In the genomic region with DNA sequence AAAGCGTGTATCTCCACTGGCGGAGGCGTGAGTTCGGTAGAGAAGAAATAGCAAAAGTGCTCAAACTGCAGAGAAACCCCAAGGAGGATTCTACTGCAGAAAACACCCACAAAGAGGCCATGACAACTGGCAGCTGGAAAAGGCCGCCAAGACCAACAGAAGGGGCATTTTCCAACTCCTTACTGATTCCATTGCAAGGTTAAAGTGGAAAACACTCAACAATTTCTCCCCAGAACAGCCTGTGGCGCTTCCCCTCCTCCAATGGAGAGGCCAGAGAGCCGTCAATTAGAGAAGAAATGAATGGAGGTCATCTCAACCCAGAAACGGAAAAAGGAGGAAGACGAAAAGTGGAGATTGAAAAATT, we compare ENCODE assay signal across 9 cellular contexts. TPM values are rescaled to one million over a fixed set of nuclear protein-coding genes. Genes with fewer than 3 reads are reported as not detected.
DNase-seq lines count a peak whose midpoint lies in the region; FAIRE-seq and TF ChIP-seq lines count a peak whose summit lies in the region.
"Had no signal": no experiment of that assay in that cellular context is flagged by ENCODE, and none has a peak within 500 bp of the region (broad histone marks: within the 10 kb centered on the region; RNA-seq: fewer than 3 reads in every experiment).

No MANE protein-coding gene starts in this region.

- 13 to 22% methylated on average over 9 of the region's 9 CpGs for WGBS in sigmoid colon, 2 donors

- H3K27ac ChIP-seq in SJCRH30 = peak overlapping the region; percentile 72
- peak overlapping the region; percentile 90 to 96 (median 92) for H3K27ac ChIP-seq in sigmoid colon

- TF ChIP-seq CTCF in fibroblast of mammary gland (conservative IDR thresholded peaks at IDR 0.05; ENCODE audit: control insufficient read depth, insufficient read depth, low read depth, low read length) (no peak), sigmoid colon (IDR thresholded peaks at IDR 0.05) (no peak)

- peaks cover 9% of the 10 kb centered on the region for H3K36me3 ChIP-seq in SJCRH30
- peaks cover 0 to 26% (median 19%) of the 10 kb centered on the region in 4 donors for H3K36me3 ChIP-seq in sigmoid colon

- peak; percentile 17 for FAIRE-seq in GM12892 (lab: Jason Lieb, UNC)
- FAIRE-seq: endometrium had no signal

- H3K27me3 ChIP-seq in SJCRH30 (no peaks in the 10 kb centered on the region), sigmoid colon (no peaks in the 10 kb centered on the region)

- H3K4me1 ChIP-seq in SJCRH30 = peaks cover 15% of the 10 kb centered on the region; the same call in 1 of the 2 replicates
- peaks cover 0 to 28% (median 26%) of the 10 kb centered on the region in 4 donors for H3K4me1 ChIP-seq in sigmoid colon

- peak overlapping the region; percentile 87 for H3K4me3 ChIP-seq in SJCRH30
- peak overlapping the region; percentile 59 for H3K4me3 ChIP-seq in fibroblast of mammary gland (ENCODE audit: control insufficient read depth, low read depth, low read length)
- peak overlapping the region; percentile 80 to 86 (median 82) for H3K4me3 ChIP-seq in sigmoid colon

- DNase-seq in GM12892 (ENCODE audit: insufficient read length) (no peak), SJCRH30 (no peak), fibroblast of mammary gland (ENCODE audit: low read depth) (no peak), sigmoid colon (no peak), cerebellar nuclear complex (lab: John Stamatoyannopoulos, UW) (no peak), NCI-H1048 (lab: John Stamatoyannopoulos, UW) (no peak), iPS-NIHi11 (ENCODE audit: low spot score) (no peak)
- DNase-seq in activated CD8-positive, alpha-beta memory T cell treated with anti-CD3 and anti-CD28 coated beads, Interleukin-2, amount 50 U/mL, for 4 hours = no peak

- no peaks in the 10 kb centered on the region for H3K9me3 ChIP-seq in SJCRH30 (replicated peaks)
- H3K9me3 ChIP-seq in sigmoid colon = no peaks in the 10 kb centered on the region

- no peak for TF ChIP-seq EP300 in sigmoid colon (IDR thresholded peaks at IDR 0.05)

- TF ChIP-seq POLR2A in GM12892 (IDR thresholded peaks at IDR 0.05; ENCODE audit: low read depth, low read length) (no peak), sigmoid colon (IDR thresholded peaks at IDR 0.05) (no peak)

- intact Hi-C loops in sigmoid colon (cut with DNase I) = loop anchor here (2.0 to 5.0 kb wide), 2 partner anchors 42 to 67 kb away; a partner anchor contains a TSS

RNA-seq across cellular contexts. Expression of a gene that starts 0.6 kb away (rescaled TPM):
- 12.3 TPM for polyA plus RNA-seq in GM12892 (2012; ENCODE audit: missing spikeins)
- 12.0 and 12.5 TPM in 2 replicates for total RNA-seq in SJCRH30 (2014; rRNA removed; shearing (Covaris generic))
- total RNA-seq in sigmoid colon = 10 to 100 TPM in 2 of 4 donors, 1 to 10 TPM in 2; 8.4 to 19.1 (median 10.5) TPM
- polyA plus RNA-seq in sigmoid colon = 10 to 100 TPM in 1 of 3 donors, 1 to 10 TPM in 2; 4.2 to 20.1 (median 6.7) TPM

RNA-seq across cellular contexts. Expression of a gene that starts 7.9 kb away (rescaled TPM):
- 7.8 TPM for polyA plus RNA-seq in GM12892 (2012; ENCODE audit: missing spikeins)
- 13.8 and 14.4 TPM in 2 replicates for total RNA-seq in SJCRH30 (2014; rRNA removed; shearing (Covaris generic))
- total RNA-seq in sigmoid colon = 10 to 100 TPM; 11.8 to 25.0 (median 19.9) TPM
- 1 to 10 TPM; 2.4 to 6.2 (median 3.0) TPM for polyA plus RNA-seq in sigmoid colon

RNA-seq across cellular contexts. Expression of a gene that starts 29.0 kb away (rescaled TPM):
- polyA plus RNA-seq in GM12892 (2012; ENCODE audit: missing spikeins) = not detected
- not detected in 2 replicates for total RNA-seq in SJCRH30 (2014; rRNA removed; shearing (Covaris generic))
- total RNA-seq in sigmoid colon = not detected
- polyA plus RNA-seq in sigmoid colon = 10 to 100 TPM; 30.0 to 74.0 (median 31.2) TPM

RNA-seq across cellular contexts. Expression of a gene that starts 34.7 kb away (rescaled TPM):
- 47.0 TPM for polyA plus RNA-seq in GM12892 (2012; ENCODE audit: missing spikeins)
- 43.2 and 46.5 TPM in 2 replicates for total RNA-seq in SJCRH30 (2014; rRNA removed; shearing (Covaris generic))
- total RNA-seq in sigmoid colon = 10 to 100 TPM; 17.2 to 33.5 (median 31.6) TPM
- polyA plus RNA-seq in sigmoid colon = 10 to 100 TPM; 29.4 to 43.7 (median 32.6) TPM

RNA-seq across cellular contexts. Expression of a gene that starts 37.1 kb away (rescaled TPM):
- 20.2 TPM for polyA plus RNA-seq in GM12892 (2012; ENCODE audit: missing spikeins)
- total RNA-seq in SJCRH30 (2014; rRNA removed; shearing (Covaris generic)) = 24.3 and 25.7 TPM in 2 replicates
- 100 to 1,000 TPM in 1 of 4 donors, 10 to 100 TPM in 3; 59.9 to 109 (median 78.0) TPM for total RNA-seq in sigmoid colon
- polyA plus RNA-seq in sigmoid colon = 10 to 100 TPM; 18.5 to 27.0 (median 25.2) TPM
